17 cellular contexts compared by ENCODE assay signal in the genomic region with DNA sequence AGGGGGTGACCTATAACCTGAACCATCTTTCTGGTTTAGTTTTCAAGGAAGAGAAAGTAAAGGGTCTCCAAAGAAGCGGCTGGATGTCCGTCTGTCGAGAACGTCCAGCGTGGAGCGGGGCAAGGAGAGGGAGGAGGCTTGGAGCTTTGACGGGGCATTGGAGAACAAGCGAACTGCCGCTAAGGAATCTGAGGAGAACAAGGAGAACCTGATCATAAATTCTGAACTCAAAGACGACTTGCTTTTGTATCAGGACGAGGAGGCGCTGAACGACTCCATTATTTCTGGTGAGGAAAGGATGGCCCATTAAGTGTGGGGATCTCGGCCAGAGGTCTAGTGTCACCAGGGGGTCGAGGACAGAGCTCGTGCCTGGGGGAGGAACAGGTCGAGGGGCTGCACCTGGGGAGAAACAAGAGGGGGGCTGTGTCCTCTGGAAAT.
"Had no signal": no experiment of that assay in that cellular context is flagged by ENCODE, and none has a peak within 500 bp of the region (broad histone marks: within the 10 kb centered on the region; RNA-seq: fewer than 3 reads in every experiment).

No MANE protein-coding gene starts in this region.

- H3K27ac Mint-ChIP-seq: activated CD4-positive, alpha-beta T cell treated with anti-CD3 and anti-CD28 coated beads for 36 hours; activated naive CD4-positive, alpha-beta T cell treated with anti-CD3 and anti-CD28 coated beads, Interleukin-2, amount 50 U/mL, for 72 hours; activated T-helper 1 cell treated with anti-CD3 and anti-CD28 coated beads, Interleukin-12 subunit alpha, Interleukin-12 subunit beta, Interleukin-2, Interleukin-4 antibody, amounts not matched to agents 30 ng/mL and 10 ng/mL and 1 ng/mL, durations not matched to agents 14 hours and 24 hours and 36 hours; memory B cell; nephron had no signal

- H3K36me3 ChIP-seq: esophagus squamous epithelium, heart left ventricle, thyroid gland, upper lobe of right lung had no signal

- ATAC-seq: activated CD4-positive, alpha-beta T cell treated with anti-CD3 and anti-CD28 coated beads for 36 hours; activated naive CD4-positive, alpha-beta T cell treated with anti-CD3 and anti-CD28 coated beads, Interleukin-2, amount 50 U/mL, for 72 hours; heart left ventricle; left cardiac atrium; upper lobe of right lung had no signal

- H3K4me3 ChIP-seq: dorsolateral prefrontal cortex, esophagus squamous epithelium, heart left ventricle, thyroid gland, upper lobe of right lung had no signal

- DNase-seq: activated CD4-positive, alpha-beta T cell treated with anti-CD3 and anti-CD28 coated beads for 36 hours; activated CD4-positive, alpha-beta T cell treated with anti-CD3 and anti-CD28 coated beads, Interleukin-2, amount 50 U/mL, for 48 hours; esophagus squamous epithelium; left cardiac atrium; nucleus accumbens; stimulated activated CD4-positive, alpha-beta T cell treated with anti-CD3 and anti-CD28 coated beads, Interleukin-4, amount 100 ng/mL, for 1 hour; stimulated activated naive CD4-positive, alpha-beta T cell treated with Interleukin-2 at 50 U/mL for 16 hours; T-helper 9 cell; thyroid gland; upper lobe of right lung had no signal

- H3K9me3 ChIP-seq: esophagus squamous epithelium, heart left ventricle, thyroid gland, upper lobe of right lung had no signal

- H3K9me3 Mint-ChIP-seq: activated naive CD4-positive, alpha-beta T cell treated with anti-CD3 and anti-CD28 coated beads, Interleukin-2, amount 50 U/mL, for 72 hours; activated T-helper 1 cell treated with anti-CD3 and anti-CD28 coated beads, Interleukin-12 subunit alpha, Interleukin-12 subunit beta, Interleukin-2, Interleukin-4 antibody, amounts not matched to agents 30 ng/mL and 10 ng/mL and 1 ng/mL, durations not matched to agents 14 hours and 24 hours and 36 hours; central memory CD8-positive, alpha-beta T cell; memory B cell; nephron had no signal

- H3K27me3 ChIP-seq: dorsolateral prefrontal cortex, heart left ventricle, thyroid gland, upper lobe of right lung had no signal

- H3K27me3 Mint-ChIP-seq: activated CD4-positive, alpha-beta T cell treated with anti-CD3 and anti-CD28 coated beads for 36 hours had no signal

- H3K4me1 Mint-ChIP-seq: activated CD4-positive, alpha-beta T cell treated with anti-CD3 and anti-CD28 coated beads for 36 hours; central memory CD8-positive, alpha-beta T cell; memory B cell had no signal

- H3K36me3 Mint-ChIP-seq: activated naive CD4-positive, alpha-beta T cell treated with anti-CD3 and anti-CD28 coated beads, Interleukin-2, amount 50 U/mL, for 72 hours; memory B cell had no signal

- H3K4me3 Mint-ChIP-seq: activated CD4-positive, alpha-beta T cell treated with anti-CD3 and anti-CD28 coated beads for 36 hours; activated T-helper 1 cell treated with anti-CD3 and anti-CD28 coated beads, Interleukin-12 subunit alpha, Interleukin-12 subunit beta, Interleukin-2, Interleukin-4 antibody, amounts not matched to agents 30 ng/mL and 10 ng/mL and 1 ng/mL, durations not matched to agents 14 hours and 24 hours and 36 hours; central memory CD8-positive, alpha-beta T cell; memory B cell; nephron had no signal
